9 cellular contexts compared by ENCODE assay signal in the genomic region with DNA sequence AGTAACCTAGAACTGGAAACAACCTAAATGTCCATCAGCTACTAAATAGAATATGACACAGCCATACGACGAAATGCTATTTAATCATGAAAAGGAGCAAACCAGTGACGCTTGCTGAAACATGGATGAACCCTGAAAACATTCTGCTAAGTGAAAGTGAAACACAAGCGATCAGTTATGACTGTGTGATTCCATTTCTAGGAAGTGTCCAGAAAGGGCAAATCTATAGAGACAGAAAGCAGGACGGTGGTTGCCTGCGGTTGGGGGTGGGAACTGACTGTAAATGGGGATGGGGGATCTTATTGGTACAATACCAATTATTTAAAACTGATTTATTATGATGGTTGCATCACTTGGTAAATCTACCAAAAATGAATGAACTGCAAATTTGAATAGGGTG.
DNase-seq lines count a peak whose midpoint lies in the region; ATAC-seq and TF ChIP-seq lines count a peak whose summit lies in the region.
"Had no signal": no experiment of that assay in that cellular context is flagged by ENCODE, and none has a peak within 500 bp of the region (broad histone marks: within the 10 kb centered on the region; RNA-seq: fewer than 3 reads in every experiment).

No MANE protein-coding gene starts in this region.

- no peak overlapping the region for H2AFZ ChIP-seq in osteoblast (ENCODE audit: low read length)

- CTCF ChIA-PET in activated naive CD4-positive, alpha-beta T cell treated with anti-CD3 and anti-CD28 coated beads, Interleukin-2, amount 10 ng/mL, durations not matched to agents 7 days and 5 days (lab: Charles Lee), result no interaction called here

- H3K27ac ChIP-seq in left lung (no peak overlapping the region), osteoblast (ENCODE audit: low read depth, low read length) (no peak overlapping the region)

- ATAC-seq in HG03521 (IDR thresholded peaks at IDR 0.05; ENCODE audit: unreplicated experiment) (peak; percentile 77), left lung (no peak)

- H3K4me2 ChIP-seq in osteoblast (ENCODE audit: insufficient read depth, low read length), result no peak overlapping the region

- H3K4me1 ChIP-seq in left lung (peaks cover 0 to 13% of the 10 kb centered on the region in 2 donors), osteoblast (ENCODE audit: insufficient read depth, low read length) (no peaks in the 10 kb centered on the region)

- peak overlapping the region; percentile 80 for H3K27ac Mint-ChIP-seq in activated naive CD4-positive, alpha-beta T cell treated with anti-CD3 and anti-CD28 coated beads, Interleukin-2, amount 10 ng/mL, durations not matched to agents 7 days and 5 days
- no peak overlapping the region for H3K27ac Mint-ChIP-seq in endothelial cell (ENCODE audit: unreplicated experiment)

- intact Hi-C loops in left lung (cut with DNase I), result no loop called here

- H3K27me3 ChIP-seq in left lung (no peaks in the 10 kb centered on the region), osteoblast (ENCODE audit: insufficient read depth, low read length) (no peaks in the 10 kb centered on the region)

- peak overlapping the region; percentile 58 for H3K4me3 Mint-ChIP-seq in activated naive CD4-positive, alpha-beta T cell treated with anti-CD3 and anti-CD28 coated beads, Interleukin-2, amount 10 ng/mL, durations not matched to agents 7 days and 5 days
- no peak overlapping the region for H3K4me3 Mint-ChIP-seq in endothelial cell (ENCODE audit: unreplicated experiment)

- H3K4me3 ChIP-seq in left lung (no peak overlapping the region), osteoblast (ENCODE audit: insufficient read depth, low read length) (no peak overlapping the region)

- no peaks in the 10 kb centered on the region for H3K27me3 Mint-ChIP-seq in activated naive CD4-positive, alpha-beta T cell treated with anti-CD3 and anti-CD28 coated beads, Interleukin-2, amount 10 ng/mL, durations not matched to agents 7 days and 5 days
- peaks cover 3% of the 10 kb centered on the region for H3K27me3 Mint-ChIP-seq in endothelial cell (ENCODE audit: unreplicated experiment)

- H3K9me3 ChIP-seq in left lung (no peaks in the 10 kb centered on the region), osteoblast (ENCODE audit: low read depth, low read length) (no peaks in the 10 kb centered on the region)

- H3K79me2 ChIP-seq in osteoblast (ENCODE audit: insufficient read depth, low read length), result no peaks in the 10 kb centered on the region

- no peaks in the 10 kb centered on the region for H4K20me1 ChIP-seq in osteoblast (ENCODE audit: insufficient read depth, low read length)

- TF ChIP-seq CTCF in left lung (IDR thresholded peaks at IDR 0.05) (no peak), osteoblast (IDR thresholded peaks at IDR 0.05; ENCODE audit: extremely low read depth, low read depth, low read length) (no peak), endothelial cell (IDR thresholded peaks at IDR 0.05; ENCODE audit: unreplicated experiment) (no peak)

- H3K9me3 Mint-ChIP-seq in activated naive CD4-positive, alpha-beta T cell treated with anti-CD3 and anti-CD28 coated beads, Interleukin-2, amount 10 ng/mL, durations not matched to agents 7 days and 5 days, result no peaks in the 10 kb centered on the region
- no peaks in the 10 kb centered on the region for H3K9me3 Mint-ChIP-seq in endothelial cell (ENCODE audit: unreplicated experiment)

- peak; percentile 74 for DNase-seq in stimulated activated naive CD4-positive, alpha-beta T cell treated with Interleukin-2 at 50 U/mL for 16 hours (lab: John Stamatoyannopoulos, UW)
- no peak for DNase-seq in stimulated activated naive CD4-positive, alpha-beta T cell (lab: John Stamatoyannopoulos, UW)
- peak; percentile 78 for DNase-seq in activated naive CD4-positive, alpha-beta T cell treated with anti-CD3 and anti-CD28 coated beads, Interleukin-2, amount 10 ng/mL, durations not matched to agents 7 days and 5 days
- DNase-seq in HuH-7 (ENCODE audit: low spot score) (no peak), left lung (no peak), osteoblast (ENCODE audit: insufficient read length, low spot score, missing footprints) (no peak), endothelial cell (ENCODE audit: low spot score) (no peak)
- DNase-seq: NCI-H69 had no signal

- H3K4me1 Mint-ChIP-seq in activated naive CD4-positive, alpha-beta T cell treated with anti-CD3 and anti-CD28 coated beads, Interleukin-2, amount 10 ng/mL, durations not matched to agents 7 days and 5 days, result peaks cover 69% of the 10 kb centered on the region
- peaks cover 28% of the 10 kb centered on the region for H3K4me1 Mint-ChIP-seq in endothelial cell (ENCODE audit: unreplicated experiment)

- no peaks in the 10 kb centered on the region for H3K36me3 ChIP-seq in left lung
- no peaks in the 10 kb centered on the region for H3K36me3 ChIP-seq in osteoblast (ENCODE audit: insufficient read depth, low read length)

- peaks cover 34% of the 10 kb centered on the region for H3K36me3 Mint-ChIP-seq in activated naive CD4-positive, alpha-beta T cell treated with anti-CD3 and anti-CD28 coated beads, Interleukin-2, amount 10 ng/mL, durations not matched to agents 7 days and 5 days
- peaks cover 8% of the 10 kb centered on the region for H3K36me3 Mint-ChIP-seq in endothelial cell (ENCODE audit: low read depth, unreplicated experiment)

Comparison
In these comparisons a context has a peak if more than half of its experiments do, and no peak if none do; other contexts are left out.
1. DNase-seq: peak in stimulated activated naive CD4-positive, alpha-beta T cell treated with Interleukin-2 at 50 U/mL for 16 hours (single experiment) and activated naive CD4-positive, alpha-beta T cell treated with anti-CD3 and anti-CD28 coated beads, Interleukin-2, amount 10 ng/mL, durations not matched to agents 7 days and 5 days (single experiment); none in stimulated activated naive CD4-positive, alpha-beta T cell (0 of 6), HuH-7 (single experiment), left lung (0 of 2), osteoblast (single experiment) and endothelial cell (single experiment).